29 cellular contexts compared by ENCODE assay signal in the genomic region with DNA sequence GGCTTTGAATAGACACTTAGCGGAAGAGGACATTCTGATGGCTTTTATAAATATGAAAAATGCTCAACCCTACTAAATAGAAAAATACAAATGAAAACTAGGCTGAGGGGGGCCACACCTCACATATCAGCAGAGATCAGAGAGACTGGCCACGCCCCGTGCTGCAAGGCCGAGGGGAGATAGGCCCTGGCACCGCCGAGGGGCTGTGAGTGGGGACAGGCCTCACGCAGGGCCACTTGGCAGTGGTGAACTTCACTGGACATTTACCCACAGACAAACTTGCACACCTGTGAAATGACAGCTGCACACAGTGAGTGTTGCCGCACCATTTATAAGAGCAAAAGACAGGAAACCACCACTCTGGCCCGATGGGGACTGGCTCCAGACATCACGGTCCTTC. TPM values are rescaled to one million over a fixed set of nuclear protein-coding genes. Genes with fewer than 3 reads are reported as not detected.
DNase-seq lines count a peak whose midpoint lies in the region; ATAC-seq, FAIRE-seq and TF ChIP-seq lines count a peak whose summit lies in the region.
"Had no signal": no experiment of that assay in that cellular context is flagged by ENCODE, and none has a peak within 500 bp of the region (broad histone marks: within the 10 kb centered on the region; RNA-seq: fewer than 3 reads in every experiment).

No MANE protein-coding gene starts in this region.

- peaks cover 17% of the 10 kb centered on the region for H3K79me1 ChIP-seq in trophoblast cell (ENCODE audit: low read length)

- ATAC-seq in K562, result peak; percentile 18; the same call in 1 of the 3 replicates
- no peak for ATAC-seq in psoas muscle

- no peak for TF ChIP-seq EP300 in K562 (IDR thresholded peaks at IDR 0.05; ENCODE audit: low read length)

- H2BK12ac ChIP-seq in trophoblast cell (ENCODE audit: low read length), result no peak overlapping the region

- no peak for TF ChIP-seq RAD21 in K562 (CRISPR knock-in tag; conservative IDR thresholded peaks at IDR 0.05 in 1 of 2, IDR thresholded peaks at IDR 0.05 in 1 of 2)

- FAIRE-seq in K562 (lab: Jason Lieb, UNC), result no peak
- FAIRE-seq: A204.1, GM12892 had no signal

- H4K20me1 ChIP-seq in K562 (replicated peaks; ENCODE audit: control insufficient read depth, insufficient read depth, low read length), result peaks cover 4% of the 10 kb centered on the region; the same call in 1 of the 2 replicates

- H3K9me1 ChIP-seq in K562 (ENCODE audit: control insufficient read depth, insufficient read depth, low read length), result no peaks in the 10 kb centered on the region

- H3K4me3 ChIP-seq in K562 (no peak overlapping the region), trophoblast cell (ENCODE audit: low read depth, low read length) (no peak overlapping the region), psoas muscle (no peak overlapping the region)
- H3K4me3 ChIP-seq: SJSA1 had no signal

- no peaks in the 10 kb centered on the region for H3K9me3 ChIP-seq in K562 (replicated peaks; ENCODE audit: control insufficient read depth, insufficient read depth, low read depth, low read length)
- H3K9me3 ChIP-seq in trophoblast cell (ENCODE audit: insufficient read depth, low read depth, low read length), result no peaks in the 10 kb centered on the region
- H3K9me3 ChIP-seq in psoas muscle, result no peaks in the 10 kb centered on the region
- H3K9me3 ChIP-seq: SJSA1 had no signal

- 31% methylated on average over 10 of the region's 10 CpGs for WGBS in K562 (ENCODE audit: insufficient coverage, low coverage, missing lambda C conversion rate)
- no CpG with 5 or more reads among the region's 10 CpGs for WGBS in trophoblast cell (ENCODE audit: extremely low coverage, insufficient coverage, insufficient read length)
- 58 to 77% (median 69%) methylated on average over 10 of the region's 10 CpGs for WGBS in psoas muscle, 3 donors

- H2AFZ ChIP-seq in K562 (ENCODE audit: low read depth, low read length) (no peak overlapping the region), trophoblast cell (ENCODE audit: insufficient read depth, low read length, poor library complexity) (no peak overlapping the region)

- no peaks in the 10 kb centered on the region for H3K27me3 ChIP-seq in K562 (ENCODE audit: control insufficient read depth in 2 of 2, insufficient read depth in 2 of 2, low read length in 2 of 2)
- H3K27me3 ChIP-seq in trophoblast cell (ENCODE audit: insufficient read depth, low read length), result no peaks in the 10 kb centered on the region
- H3K27me3 ChIP-seq in psoas muscle (ENCODE audit: insufficient read depth in 3 of 3, low read length in 2 of 3), result no peaks in the 10 kb centered on the region
- H3K27me3 ChIP-seq: SJSA1 had no signal

- intact Hi-C loops in K562 (cut with micrococcal nuclease) (no loop called here), psoas muscle (cut with DNase I) (no loop called here)

- CTCF ChIA-PET in K562 (lab: Yijun Ruan, JAX; ENCODE audit: low intra/inter-chr PET ratio), result no interaction called here

- in situ Hi-C loops in K562 (cut with MboI), result no loop called here

- POLR2A ChIA-PET in K562 (lab: Yijun Ruan, JAX), result interaction anchor here (0.6 to 2.1 kb wide), 2 partner anchors 18 to 162 kb away, joined by 3 to 7 read pairs; no protein-coding TSS in a partner anchor

- no peak overlapping the region for H3K23ac ChIP-seq in trophoblast cell (ENCODE audit: low read length)

- BruUV-seq in K562 (replicated peaks; lab: Mats Ljungman, UMichigan), result no TSS peak

- peak overlapping the region; percentile 50; the same call in 1 of the 2 replicates for H3K4me2 ChIP-seq in K562 (ENCODE audit: insufficient read depth, low read length)
- no peak overlapping the region for H3K4me2 ChIP-seq in trophoblast cell (ENCODE audit: low read length)

- TF ChIP-seq CTCF in C4-2B (conservative IDR thresholded peaks at IDR 0.05), result no peak
- TF ChIP-seq CTCF in K562 (IDR thresholded peaks at IDR 0.05 in 2 of 3, conservative IDR thresholded peaks at IDR 0.05 in 1 of 3; ENCODE audit: insufficient read depth in 2 of 3, low read depth in 1 of 3, low read length in 3 of 3), result no peak
- no peak for TF ChIP-seq CTCF in psoas muscle (IDR thresholded peaks at IDR 0.05)

- no peak overlapping the region for H2BK5ac ChIP-seq in trophoblast cell (ENCODE audit: low read depth, low read length, poor library complexity)

- DNase-seq in HUDEP-2 (lab: John Stamatoyannopoulos, UW; ENCODE audit: unreplicated experiment in 76 of 76) (peak in 63 of 76 experiments; percentile 17 to 74 (median 54)), K562 (ENCODE audit: extremely low read depth in 1 of 4, low spot score in 3 of 4) (no peak), trophoblast cell (no peak), NCI-H524 (lab: John Stamatoyannopoulos, UW) (no peak), psoas muscle (no peak), cerebellar cortex (ENCODE audit: low spot score) (no peak)
- no peak for DNase-seq in activated effector memory CD4-positive, alpha-beta T cell treated with Interleukin-2 at 50 U/mL for 16 hours
- DNase-seq: AML-193; CD8-positive, alpha-beta memory T cell; DMS153; DND-41; GOT3; HCEC 1CT; NCI-H1092; NCI-H1417 treated with DMSO at 0.1 percent for 48 hours; NCI-H187; NCI-H2081 treated with DMSO at 0.1 percent for 48 hours; NCI-H2171 treated with DMSO at 0.1 percent for 48 hours; NCI-H345; NCI-H510A treated with DMSO at 0.1 percent for 48 hours; NCI-H748 treated with DMSO at 0.1 percent for 48 hours; Right ventricle myocardium superior; RPMI8226 had no signal

- H4K12ac ChIP-seq in trophoblast cell (ENCODE audit: low read depth, low read length), result no peak overlapping the region

- no peak overlapping the region for H4K91ac ChIP-seq in trophoblast cell (ENCODE audit: low read depth, low read length)

- no peak for TF ChIP-seq POLR2A in K562 (conservative IDR thresholded peaks at IDR 0.05)

- H3K4ac ChIP-seq in trophoblast cell (ENCODE audit: low read depth, low read length), result no peak overlapping the region

- H3K18ac ChIP-seq in trophoblast cell (ENCODE audit: low read length), result peak overlapping the region; percentile 49

- H4K8ac ChIP-seq in trophoblast cell (ENCODE audit: low read depth, low read length), result no peak overlapping the region

- peak overlapping the region; percentile 56; the same call in 1 of the 2 replicates for H3K27ac ChIP-seq in C4-2B
- H3K27ac ChIP-seq in K562 (ENCODE audit: extremely low read depth, low read depth, low read length), result no peak overlapping the region; the same call in 2 of the 3 replicates
- H3K27ac ChIP-seq in trophoblast cell (ENCODE audit: low read depth, low read length), result no peak overlapping the region
- H3K27ac ChIP-seq in psoas muscle, result no peak overlapping the region
- H3K27ac ChIP-seq: SJSA1 had no signal

- H3K79me2 ChIP-seq in K562 (ENCODE audit: control insufficient read depth, insufficient read depth, low read length) (peaks cover 43% of the 10 kb centered on the region), trophoblast cell (ENCODE audit: control insufficient read depth, insufficient read depth, low read length, poor library complexity) (peaks cover 23% of the 10 kb centered on the region)

- no peak overlapping the region for H2AK5ac ChIP-seq in trophoblast cell (ENCODE audit: low read length)

- H3K14ac ChIP-seq in trophoblast cell (ENCODE audit: low read length), result no peak overlapping the region

- H3K36me3 ChIP-seq in K562 (ENCODE audit: control insufficient read depth, insufficient read depth, low read length), result no peaks in the 10 kb centered on the region
- peaks cover 3 to 4% of the 10 kb centered on the region in 2 experiments for H3K36me3 ChIP-seq in trophoblast cell (ENCODE audit: control insufficient read depth in 1 of 2, insufficient read depth in 2 of 2, low read length in 2 of 2)
- H3K36me3 ChIP-seq in psoas muscle (ENCODE audit: insufficient read depth in 1 of 2, low read depth in 1 of 2), result no peaks in the 10 kb centered on the region

- H3K9ac ChIP-seq in K562 (ENCODE audit: insufficient read depth in 1 of 2, low read depth in 2 of 2, low read length in 2 of 2), result peak overlapping the region in 1 of 2 experiments; percentile 81; a peak in 2 of 4 replicates
- H3K9ac ChIP-seq in trophoblast cell (ENCODE audit: low read length), result no peak overlapping the region

- no peak overlapping the region for H2BK120ac ChIP-seq in trophoblast cell (ENCODE audit: insufficient read depth, low read length, poor library complexity)

- H3K4me1 ChIP-seq in K562 (replicated peaks in 1 of 2; ENCODE audit: control insufficient read depth in 2 of 2, insufficient read depth in 2 of 2, low read length in 2 of 2) (peaks cover 25 to 37% of the 10 kb centered on the region in 2 experiments), trophoblast cell (ENCODE audit: control insufficient read depth in 1 of 2, insufficient read depth in 2 of 2, low read length in 2 of 2) (peaks cover 30 to 34% of the 10 kb centered on the region in 2 experiments), psoas muscle (no peaks in the 10 kb centered on the region)
- H3K4me1 ChIP-seq: SJSA1 had no signal

RNA-seq across cellular contexts. Expression of a gene that starts 25.6 kb away (rescaled TPM):
- total RNA-seq in K562 (2011; cell fraction: chromatin; rRNA removed; ENCODE audit: low replicate concordance), result 16.9 and 47.2 TPM in 2 replicates
- total RNA-seq in K562 (2011; cell fraction: nucleolus; rRNA removed), result 23.7 and 25.8 TPM in 2 replicates
- 17.7 and 19.4 TPM in 2 replicates for total RNA-seq in K562 (2011; cell fraction: nucleoplasm; rRNA removed)
- total RNA-seq in K562 (2014; rRNA removed) (5.8 and 9.2 TPM in 2 replicates), K562 (2014; rRNA removed; fragmentation: Illumina TruSeq; extraction: Trizol) (1.6 and 2.6 TPM in 2 replicates), K562 (2015; rRNA removed; fragmentation: Illumina TruSeq; extraction: Trizol) (5.4 and 6.3 TPM in 2 replicates), K562 (2021) (33.1 and 33.5 TPM in 2 replicates), psoas muscle (10 to 100 TPM; 10.6 to 17.3 (median 11.6) TPM)
- polyA plus RNA-seq in K562 (2011; rRNA removed) (6.0 and 12.1 TPM in 2 replicates), K562 (2014; fragmentation: Illumina TruSeq; extraction: Trizol) (10.6 and 22.2 TPM in 2 replicates), K562 (2014; fragmentation: Nextera tagmentation; extraction: Ambion mirVana) (under 1 TPM; 0.21 to 0.46 TPM), K562 (2014; rRNA removed) (11.5 and 14.4 TPM in 2 replicates), psoas muscle (10 to 100 TPM in 2 of 3 donors, 1 to 10 TPM in 1; 7.2 to 22.0 (median 16.5) TPM)
- 12.2 and 23.6 TPM in 2 replicates for polyA plus RNA-seq in K562 (2011; cell fraction: cytosol; rRNA removed)
- polyA plus RNA-seq in K562 (2011; cell fraction: nucleus; rRNA removed), result 16.7 and 23.1 TPM in 2 replicates
- 25.3 and 28.8 TPM in 2 replicates for polyA plus RNA-seq in K562 (2012)
- polyA minus RNA-seq in K562 (2011; rRNA and poly(A)+ RNA removed), result 4.8 and 6.7 TPM in 2 replicates
- polyA minus RNA-seq in K562 (2011; cell fraction: cytosol; rRNA and poly(A)+ RNA removed), result 13.6 and 24.9 TPM in 2 replicates
- polyA minus RNA-seq in K562 (2011; cell fraction: nucleus; rRNA and poly(A)+ RNA removed), result 6.2 and 7.1 TPM in 2 replicates
- polyA plus RNA-seq in trophoblast cell (2013), result 117 and 130 TPM in 2 replicates

RNA-seq across cellular contexts. Expression of a gene that starts 45.6 kb away (rescaled TPM):
- not detected in 2 replicates for total RNA-seq in K562 (2011; cell fraction: chromatin; rRNA removed; ENCODE audit: low replicate concordance)
- not detected in 2 replicates for total RNA-seq in K562 (2011; cell fraction: nucleolus; rRNA removed)
- total RNA-seq in K562 (2011; cell fraction: nucleoplasm; rRNA removed), result not detected in 2 replicates
- not detected in 2 replicates for total RNA-seq in K562 (2014; rRNA removed)
- total RNA-seq in K562 (2014; rRNA removed; fragmentation: Illumina TruSeq; extraction: Trizol), result not detected in 2 replicates
- total RNA-seq in K562 (2015; rRNA removed; fragmentation: Illumina TruSeq; extraction: Trizol), result not detected in 2 replicates
- total RNA-seq in K562 (2021), result 0.11 TPM in 1 of 2 replicates, not detected in the other
- 0.08 TPM in 1 of 2 replicates, not detected in the other for polyA plus RNA-seq in K562 (2011; rRNA removed)
- polyA plus RNA-seq in K562 (2011; cell fraction: cytosol; rRNA removed), result 0.06 and 0.07 TPM in 2 replicates
- polyA plus RNA-seq in K562 (2011; cell fraction: nucleus; rRNA removed), result not detected in 2 replicates
- 0.07 TPM in 1 of 2 replicates, not detected in the other for polyA plus RNA-seq in K562 (2012)
- polyA plus RNA-seq in K562 (2014; fragmentation: Illumina TruSeq; extraction: Trizol), result not detected in 2 replicates
- not detected for polyA plus RNA-seq in K562 (2014; fragmentation: Nextera tagmentation; extraction: Ambion mirVana)
- polyA plus RNA-seq in K562 (2014; rRNA removed), result 0.05 and 0.34 TPM in 2 replicates
- polyA minus RNA-seq in K562 (2011; rRNA and poly(A)+ RNA removed), result not detected in 2 replicates
- not detected in 2 replicates for polyA minus RNA-seq in K562 (2011; cell fraction: cytosol; rRNA and poly(A)+ RNA removed)
- polyA minus RNA-seq in K562 (2011; cell fraction: nucleus; rRNA and poly(A)+ RNA removed), result not detected in 2 replicates
- 5.0 and 5.2 TPM in 2 replicates for polyA plus RNA-seq in trophoblast cell (2013)
- total RNA-seq in psoas muscle, result under 1 TPM in 1 of 4 donors, not detected in 3; 0.13 TPM
- under 1 TPM in 1 of 3 donors, not detected in 2; 0.13 TPM for polyA plus RNA-seq in psoas muscle
- total RNA-seq: CD8-positive, alpha-beta memory T cell; Right ventricle myocardium superior; SJSA1 had no signal
- polyA plus RNA-seq: CD14-positive monocyte; CD8-positive, alpha-beta memory T cell; IgD-negative memory B cell had no signal

RNA-seq across cellular contexts. Expression of a gene that starts 52.9 kb away (rescaled TPM):
- not detected in 2 replicates for total RNA-seq in K562 (2011; cell fraction: chromatin; rRNA removed; ENCODE audit: low replicate concordance)
- not detected in 2 replicates for total RNA-seq in K562 (2011; cell fraction: nucleolus; rRNA removed)
- not detected in 2 replicates for total RNA-seq in K562 (2011; cell fraction: nucleoplasm; rRNA removed)
- total RNA-seq in K562 (2014; rRNA removed) (not detected in 2 replicates), K562 (2014; rRNA removed; fragmentation: Illumina TruSeq; extraction: Trizol) (not detected in 2 replicates), K562 (2015; rRNA removed; fragmentation: Illumina TruSeq; extraction: Trizol) (not detected in 2 replicates), K562 (2021) (0.36 TPM in 1 of 2 replicates, not detected in the other), psoas muscle (1 to 10 TPM in 1 of 4 donors, not detected in 3; 1.3 TPM)
- polyA plus RNA-seq in K562 (2011; rRNA removed) (not detected in 2 replicates), K562 (2014; fragmentation: Illumina TruSeq; extraction: Trizol) (not detected in 2 replicates), K562 (2014; fragmentation: Nextera tagmentation; extraction: Ambion mirVana) (not detected), K562 (2014; rRNA removed) (not detected in 2 replicates), psoas muscle (not detected)
- polyA plus RNA-seq in K562 (2011; cell fraction: cytosol; rRNA removed), result 0.13 TPM in 1 of 2 replicates, not detected in the other
- polyA plus RNA-seq in K562 (2011; cell fraction: nucleus; rRNA removed), result not detected in 2 replicates
- polyA plus RNA-seq in K562 (2012), result 0.21 TPM in 1 of 2 replicates, not detected in the other
- not detected in 2 replicates for polyA minus RNA-seq in K562 (2011; rRNA and poly(A)+ RNA removed)
- polyA minus RNA-seq in K562 (2011; cell fraction: cytosol; rRNA and poly(A)+ RNA removed), result not detected in 2 replicates
- polyA minus RNA-seq in K562 (2011; cell fraction: nucleus; rRNA and poly(A)+ RNA removed), result not detected in 2 replicates
- polyA plus RNA-seq in trophoblast cell (2013), result not detected in 2 replicates
- total RNA-seq: CD8-positive, alpha-beta memory T cell; Right ventricle myocardium superior; SJSA1 had no signal
- polyA plus RNA-seq: CD14-positive monocyte; CD8-positive, alpha-beta memory T cell; IgD-negative memory B cell had no signal

Comparison
In these comparisons a context has a peak if more than half of its experiments do, and no peak if none do; other contexts are left out.
1. DNase-seq: peak in HUDEP-2 (63 of 76); none in K562 (0 of 4), trophoblast cell (0 of 2), NCI-H524 (0 of 2), psoas muscle (0 of 2), activated effector memory CD4-positive, alpha-beta T cell treated with Interleukin-2 at 50 U/mL for 16 hours (single experiment) and cerebellar cortex (single experiment).